Comparison of ENCODE assay signal across 8 cellular contexts in the genomic region with DNA sequence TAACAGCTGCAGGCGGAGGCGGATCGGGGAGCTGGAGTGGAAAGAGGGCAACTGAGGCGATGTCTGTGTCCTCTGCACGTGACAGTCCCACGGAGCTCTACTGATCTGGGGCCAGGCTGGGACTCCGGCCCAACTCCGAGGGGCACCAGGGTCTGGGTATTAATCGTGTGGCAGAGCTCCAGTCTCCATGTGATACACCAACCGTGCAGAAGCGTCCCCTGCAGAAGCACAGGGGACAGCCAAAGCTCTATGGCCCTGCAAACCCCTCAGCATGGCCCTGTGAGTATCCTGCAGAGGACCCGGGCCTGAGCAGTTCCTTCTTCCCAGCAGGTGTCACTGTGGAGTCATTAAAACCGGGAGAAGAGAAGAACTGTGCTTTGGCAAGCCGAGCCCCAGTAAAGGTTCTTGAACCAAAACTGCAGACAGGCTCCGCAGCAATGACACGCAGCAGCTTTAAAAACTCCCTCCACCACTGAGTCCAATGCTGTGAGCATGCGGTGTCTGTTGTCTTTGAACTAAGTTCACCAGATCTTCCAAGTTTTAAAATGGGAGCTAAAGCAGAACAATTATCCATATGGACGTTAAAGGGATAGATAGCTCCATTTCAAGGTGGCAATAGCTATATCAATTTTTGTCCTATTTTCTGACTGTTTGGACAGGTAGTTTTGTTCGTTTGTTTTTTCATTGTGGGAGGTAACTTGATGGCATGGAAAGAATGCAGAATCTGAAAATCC.
A peak's percentile ranks its signal among the peaks of the same experiment; 100 is the strongest.
DNase-seq lines count a peak whose midpoint lies in the region; TF ChIP-seq lines count a peak whose summit lies in the region.

No MANE protein-coding gene starts in this region.

- no peaks in the 10 kb centered on the region for H3K36me3 ChIP-seq in H7 (replicated peaks; ENCODE audit: control insufficient read depth, insufficient read depth, low read length)

- no peaks in the 10 kb centered on the region for H3K27me3 Mint-ChIP-seq in T-helper 2 cell treated with Interferon-gamma antibody and Interleukin-4, amounts not matched to agents 5 μg/mL and 100 μg/mL, for 36 hours (ENCODE audit: low read depth)

- H3K4me1 Mint-ChIP-seq in T-helper 2 cell treated with Interferon-gamma antibody and Interleukin-4, amounts not matched to agents 5 μg/mL and 100 μg/mL, for 36 hours (ENCODE audit: low read depth) = no peaks in the 10 kb centered on the region

- TF ChIP-seq CTCF in VCaP (conservative IDR thresholded peaks at IDR 0.05) (peak; percentile 79), fibroblast of the aortic adventitia (IDR thresholded peaks at IDR 0.05; ENCODE audit: insufficient read depth, low read length) (peak; percentile 59)

- no peak overlapping the region for H3K4me3 ChIP-seq in H7 (ENCODE audit: insufficient read depth, low read depth, low read length)
- no peak overlapping the region for H3K4me3 ChIP-seq in fibroblast of the aortic adventitia (ENCODE audit: low read depth, low read length)

- H3K27ac ChIP-seq in VCaP = no peak overlapping the region

- H3K36me3 Mint-ChIP-seq in T-helper 2 cell treated with Interferon-gamma antibody and Interleukin-4, amounts not matched to agents 5 μg/mL and 100 μg/mL, for 36 hours (ENCODE audit: low read depth) = no peaks in the 10 kb centered on the region

- H3K9me3 Mint-ChIP-seq in T-helper 2 cell treated with Interferon-gamma antibody and Interleukin-4, amounts not matched to agents 5 μg/mL and 100 μg/mL, for 36 hours = no peaks in the 10 kb centered on the region

- no peaks in the 10 kb centered on the region for H3K27me3 ChIP-seq in H7 (ENCODE audit: control insufficient read depth, insufficient read depth, low read length)

- no peak overlapping the region for H3K27ac Mint-ChIP-seq in T-helper 2 cell treated with Interferon-gamma antibody and Interleukin-4, amounts not matched to agents 5 μg/mL and 100 μg/mL, for 36 hours

- H3K4me3 Mint-ChIP-seq in T-helper 2 cell treated with Interferon-gamma antibody and Interleukin-4, amounts not matched to agents 5 μg/mL and 100 μg/mL, for 36 hours = no peak overlapping the region

- peak; percentile 58 for DNase-seq in activated CD4-positive, alpha-beta T cell treated with anti-CD3 and anti-CD28 coated beads for 48 hours
- no peak for DNase-seq in activated CD4-positive, alpha-beta T cell treated with anti-CD3 and anti-CD28 coated beads, Interleukin-2, amount 50 U/mL, for 4 hours
- peak; percentile 64 for DNase-seq in H7
- DNase-seq in MV-4-11 (lab: John Stamatoyannopoulos, UW) = peak; percentile 62
- DNase-seq in fibroblast of the aortic adventitia (ENCODE audit: low read depth) = peak; percentile 48
- DNase-seq in non-pigmented ciliary epithelial cell (ENCODE audit: low read depth) = peak; percentile 9
- no peak for DNase-seq in T-helper 2 cell treated with Interferon-gamma antibody and Interleukin-4, amounts not matched to agents 5 μg/mL and 100 μg/mL, for 36 hours (ENCODE audit: low spot score)

Comparison
In these comparisons a context has a peak if more than half of its experiments do, and no peak if none do; other contexts are left out.
1. DNase-seq: peak in activated CD4-positive, alpha-beta T cell treated with anti-CD3 and anti-CD28 coated beads for 48 hours (single experiment), H7 (single experiment), MV-4-11 (single experiment), fibroblast of the aortic adventitia (single experiment) and non-pigmented ciliary epithelial cell (single experiment); none in activated CD4-positive, alpha-beta T cell treated with anti-CD3 and anti-CD28 coated beads, Interleukin-2, amount 50 U/mL, for 4 hours (0 of 2) and T-helper 2 cell treated with Interferon-gamma antibody and Interleukin-4, amounts not matched to agents 5 μg/mL and 100 μg/mL, for 36 hours (single experiment).